In genomic region chr17:17107891-17108680, GRCh38 we compare ENCODE assay signal across 1 cellular context.
TF ChIP-seq lines count a peak whose summit lies in the region.

No MANE protein-coding gene starts in this region.

TF ChIP-seq in HEK293, 187 proteins besides CTCF, POLR2A, EP300 and RAD21 (continued from another document):
- TF ChIP-seq ZNF513 (tag by site-specific recombination; IDR thresholded peaks at IDR 0.05) (no peak), ZNF843 (tag by site-specific recombination; IDR thresholded peaks at IDR 0.05) (no peak)
- TF ChIP-seq, protein P1, sequence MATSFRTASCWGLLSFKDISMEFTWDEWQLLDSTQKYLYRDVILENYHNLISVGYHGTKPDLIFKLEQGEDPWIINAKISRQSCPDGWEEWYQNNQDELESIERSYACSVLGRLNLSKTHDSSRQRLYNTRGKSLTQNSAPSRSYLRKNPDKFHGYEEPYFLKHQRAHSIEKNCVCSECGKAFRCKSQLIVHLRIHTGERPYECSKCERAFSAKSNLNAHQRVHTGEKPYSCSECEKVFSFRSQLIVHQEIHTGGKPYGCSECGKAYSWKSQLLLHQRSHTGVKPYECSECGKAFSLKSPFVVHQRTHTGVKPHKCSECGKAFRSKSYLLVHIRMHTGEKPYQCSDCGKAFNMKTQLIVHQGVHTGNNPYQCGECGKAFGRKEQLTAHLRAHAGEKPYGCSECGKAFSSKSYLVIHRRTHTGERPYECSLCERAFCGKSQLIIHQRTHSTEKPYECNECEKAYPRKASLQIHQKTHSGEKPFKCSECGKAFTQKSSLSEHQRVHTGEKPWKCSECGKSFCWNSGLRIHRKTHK (tag by site-specific recombination; IDR thresholded peaks at IDR 0.05), result no peak
